1 cellular context compared by ENCODE assay signal in the genomic region with DNA sequence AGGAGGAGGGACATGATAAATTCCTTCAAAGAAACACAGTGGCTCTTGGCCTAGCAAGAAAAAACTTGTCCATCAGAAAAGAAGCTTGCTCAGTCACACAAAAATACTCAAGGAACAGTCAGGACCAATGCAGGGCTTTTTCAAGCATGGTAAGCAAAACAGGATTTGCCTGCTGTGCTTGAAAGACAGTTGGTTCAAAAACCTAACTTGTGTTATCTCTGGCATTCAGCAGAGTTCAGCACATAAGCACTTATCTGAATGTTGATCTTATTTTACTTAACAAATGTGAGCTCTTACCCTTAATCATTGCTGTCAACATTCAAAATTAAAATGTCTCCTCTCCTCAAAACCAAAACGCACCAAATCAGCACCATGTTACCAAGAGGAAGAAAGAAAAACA.
TF ChIP-seq lines count a peak whose summit lies in the region.

No MANE protein-coding gene starts in this region.

TF ChIP-seq in K562, 482 proteins besides CTCF, POLR2A, EP300 and RAD21 (continues in another document):
- no peak for TF ChIP-seq MECOM (CRISPR knock-in tag; IDR thresholded peaks at IDR 0.05)
- no peak for TF ChIP-seq ZNF184 (CRISPR knock-in tag; IDR thresholded peaks at IDR 0.05)
- no peak for TF ChIP-seq YY1 (IDR thresholded peaks at IDR 0.05; ENCODE audit: borderline replicate concordance in 1 of 3, control insufficient read depth in 1 of 3, extremely low read depth in 1 of 3, insufficient read depth in 3 of 3, insufficient read length in 1 of 3, insufficient replicate concordance in 2 of 3, low read depth in 1 of 3, low read length in 2 of 3)
- no peak for TF ChIP-seq ZNF444 (CRISPR knock-in tag; IDR thresholded peaks at IDR 0.05)
- TF ChIP-seq FOXM1 (IDR thresholded peaks at IDR 0.05; ENCODE audit: low read depth) = no peak
- no peak for TF ChIP-seq FOXM1 (CRISPR knock-in tag; IDR thresholded peaks at IDR 0.05; ENCODE audit: low read depth)
- TF ChIP-seq ATF1 (CRISPR knock-in tag; IDR thresholded peaks at IDR 0.05) = no peak
- TF ChIP-seq ATF1 (tag; IDR thresholded peaks at IDR 0.05) = no peak
- peak; percentile 74 for TF ChIP-seq MEIS2 (IDR thresholded peaks at IDR 0.05; ENCODE audit: partially characterized antibody)
- TF ChIP-seq, protein P1, sequence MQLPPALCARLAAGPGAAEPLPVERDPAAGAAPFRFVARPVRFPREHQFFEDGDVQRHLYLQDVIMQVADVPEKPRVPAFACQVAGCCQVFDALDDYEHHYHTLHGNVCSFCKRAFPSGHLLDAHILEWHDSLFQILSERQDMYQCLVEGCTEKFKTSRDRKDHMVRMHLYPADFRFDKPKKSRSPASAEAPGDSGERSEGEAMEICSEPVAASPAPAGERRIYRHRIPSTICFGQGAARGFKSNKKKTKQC (CRISPR knock-in tag; IDR thresholded peaks at IDR 0.05) = no peak
- TF ChIP-seq, protein P2, sequence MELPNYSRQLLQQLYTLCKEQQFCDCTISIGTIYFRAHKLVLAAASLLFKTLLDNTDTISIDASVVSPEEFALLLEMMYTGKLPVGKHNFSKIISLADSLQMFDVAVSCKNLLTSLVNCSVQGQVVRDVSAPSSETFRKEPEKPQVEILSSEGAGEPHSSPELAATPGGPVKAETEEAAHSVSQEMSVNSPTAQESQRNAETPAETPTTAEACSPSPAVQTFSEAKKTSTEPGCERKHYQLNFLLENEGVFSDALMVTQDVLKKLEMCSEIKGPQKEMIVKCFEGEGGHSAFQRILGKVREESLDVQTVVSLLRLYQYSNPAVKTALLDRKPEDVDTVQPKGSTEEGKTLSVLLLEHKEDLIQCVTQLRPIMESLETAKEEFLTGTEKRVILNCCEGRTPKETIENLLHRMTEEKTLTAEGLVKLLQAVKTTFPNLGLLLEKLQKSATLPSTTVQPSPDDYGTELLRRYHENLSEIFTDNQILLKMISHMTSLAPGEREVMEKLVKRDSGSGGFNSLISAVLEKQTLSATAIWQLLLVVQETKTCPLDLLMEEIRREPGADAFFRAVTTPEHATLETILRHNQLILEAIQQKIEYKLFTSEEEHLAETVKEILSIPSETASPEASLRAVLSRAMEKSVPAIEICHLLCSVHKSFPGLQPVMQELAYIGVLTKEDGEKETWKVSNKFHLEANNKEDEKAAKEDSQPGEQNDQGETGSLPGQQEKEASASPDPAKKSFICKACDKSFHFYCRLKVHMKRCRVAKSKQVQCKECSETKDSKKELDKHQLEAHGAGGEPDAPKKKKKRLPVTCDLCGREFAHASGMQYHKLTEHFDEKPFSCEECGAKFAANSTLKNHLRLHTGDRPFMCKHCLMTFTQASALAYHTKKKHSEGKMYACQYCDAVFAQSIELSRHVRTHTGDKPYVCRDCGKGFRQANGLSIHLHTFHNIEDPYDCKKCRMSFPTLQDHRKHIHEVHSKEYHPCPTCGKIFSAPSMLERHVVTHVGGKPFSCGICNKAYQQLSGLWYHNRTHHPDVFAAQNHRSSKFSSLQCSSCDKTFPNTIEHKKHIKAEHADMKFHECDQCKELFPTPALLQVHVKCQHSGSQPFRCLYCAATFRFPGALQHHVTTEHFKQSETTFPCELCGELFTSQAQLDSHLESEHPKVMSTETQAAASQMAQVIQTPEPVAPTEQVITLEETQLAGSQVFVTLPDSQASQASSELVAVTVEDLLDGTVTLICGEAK (IDR thresholded peaks at IDR 0.05) = no peak
- TF ChIP-seq, protein P2 (CRISPR knock-in tag; IDR thresholded peaks at IDR 0.05) = no peak
- TF ChIP-seq NFYB (IDR thresholded peaks at IDR 0.05; ENCODE audit: extremely low read depth, insufficient read length) = no peak
- peak; percentile 57; the same call in 1 of the 2 replicates for TF ChIP-seq TEAD4 (IDR thresholded peaks at IDR 0.05; ENCODE audit: low read length)
- TF ChIP-seq TEAD4 (CRISPR knock-in tag; IDR thresholded peaks at IDR 0.05; ENCODE audit: borderline replicate concordance) = no peak
- TF ChIP-seq HMGN3 (IDR thresholded peaks at IDR 0.05; ENCODE audit: borderline replicate concordance, extremely low read depth, insufficient read length, low read depth, low read length) = no peak
- TF ChIP-seq CBFB (CRISPR knock-in tag; IDR thresholded peaks at IDR 0.05) = no peak
- TF ChIP-seq POLR3A (IDR thresholded peaks at IDR 0.05; ENCODE audit: borderline replicate concordance, extremely low read depth, insufficient read depth, insufficient read length) = no peak
- TF ChIP-seq, protein P3, sequence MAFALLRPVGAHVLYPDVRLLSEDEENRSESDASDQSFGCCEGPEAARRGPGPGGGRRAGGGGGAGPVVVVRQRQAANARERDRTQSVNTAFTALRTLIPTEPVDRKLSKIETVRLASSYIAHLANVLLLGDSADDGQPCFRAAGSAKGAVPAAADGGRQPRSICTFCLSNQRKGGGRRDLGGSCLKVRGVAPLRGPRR (CRISPR knock-in tag; IDR thresholded peaks at IDR 0.05) = no peak
- no peak for TF ChIP-seq TAF15 (IDR thresholded peaks at IDR 0.05; ENCODE audit: low read depth, low read length)
- no peak for TF ChIP-seq RBM22 (IDR thresholded peaks at IDR 0.05; ENCODE audit: low read depth, low read length, poor library complexity, severe bottlenecking)
- TF ChIP-seq ATF2 (CRISPR knock-in tag; IDR thresholded peaks at IDR 0.05) = no peak
- no peak for TF ChIP-seq NCOR1 (IDR thresholded peaks at IDR 0.05)
- TF ChIP-seq, protein P4, sequence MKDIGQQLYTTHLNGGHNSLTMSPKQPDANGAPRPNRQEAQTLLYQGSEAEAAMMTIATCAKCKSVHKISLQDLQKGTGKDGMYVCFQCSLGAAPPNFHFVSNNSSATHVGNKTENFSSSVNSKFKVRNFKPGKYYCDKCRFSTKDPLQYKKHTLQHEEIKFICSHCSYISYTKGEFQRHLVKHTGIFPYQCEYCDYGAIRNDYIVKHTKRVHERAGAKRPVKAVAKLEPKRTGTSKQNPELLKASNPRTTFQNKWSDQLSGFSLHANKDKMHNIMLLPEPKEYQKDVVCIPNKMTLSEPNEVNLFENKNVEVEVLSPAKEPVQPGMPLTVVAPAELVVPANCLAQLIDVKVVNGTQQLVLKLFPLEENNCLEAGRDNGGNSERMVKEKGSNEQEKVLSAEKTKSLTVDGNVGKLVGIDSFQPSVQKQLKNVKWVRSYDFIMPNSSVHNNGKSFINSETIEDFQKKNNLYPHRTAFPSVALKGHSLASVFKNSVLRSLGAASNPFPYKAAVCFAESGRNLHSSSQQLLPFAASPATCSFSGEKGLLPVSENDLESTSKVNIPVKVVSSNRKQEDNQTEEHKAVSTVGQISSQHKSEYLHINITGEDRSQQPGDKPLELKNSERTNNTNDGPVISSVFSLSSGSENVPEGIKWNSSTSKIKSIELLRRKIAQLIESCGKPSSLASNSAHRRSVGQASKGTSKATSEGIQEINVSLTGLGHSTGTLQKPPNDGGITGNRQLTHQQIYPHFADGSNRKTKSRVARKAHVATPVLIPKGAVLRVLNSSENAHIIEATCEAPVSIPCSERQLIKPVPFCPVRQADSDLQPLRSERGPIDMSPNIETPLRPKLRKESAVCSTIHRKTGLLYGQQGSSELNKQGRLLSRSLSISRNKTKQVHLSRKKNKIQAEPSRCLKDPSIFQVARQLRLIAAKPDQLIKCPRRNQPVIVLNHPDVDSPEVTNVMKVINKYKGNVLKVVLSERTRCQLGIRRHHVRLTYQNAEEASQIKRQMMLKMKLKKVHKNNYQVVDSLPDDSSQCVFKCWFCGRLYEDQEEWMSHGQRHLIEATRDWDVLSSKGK (CRISPR knock-in tag; IDR thresholded peaks at IDR 0.05) = no peak
- TF ChIP-seq SMARCA4 (IDR thresholded peaks at IDR 0.05) = peak; percentile 41; the same call in 1 of the 2 replicates
- TF ChIP-seq ZNF589 (CRISPR knock-in tag; IDR thresholded peaks at IDR 0.05; ENCODE audit: low read depth) = no peak
- TF ChIP-seq NR4A1 (CRISPR knock-in tag; IDR thresholded peaks at IDR 0.05) = no peak
- no peak for TF ChIP-seq NR4A1 (tag; IDR thresholded peaks at IDR 0.05)
- TF ChIP-seq C11orf30 (IDR thresholded peaks at IDR 0.05; ENCODE audit: low read depth) = 0 out of 2 replicates have a peak, but pooled peaks have one; percentile 4
- TF ChIP-seq DPF2 (IDR thresholded peaks at IDR 0.05) = peak; percentile 53; the same call in 1 of the 2 replicates
- no peak for TF ChIP-seq NFXL1 (CRISPR knock-in tag; IDR thresholded peaks at IDR 0.05)
- TF ChIP-seq ZBTB34 (CRISPR knock-in tag; IDR thresholded peaks at IDR 0.05) = no peak
- no peak for TF ChIP-seq SPI1 (IDR thresholded peaks at IDR 0.05; ENCODE audit: borderline replicate concordance, low read depth, low read length)
- no peak for TF ChIP-seq XRCC3 (IDR thresholded peaks at IDR 0.05)
- TF ChIP-seq, protein P5, sequence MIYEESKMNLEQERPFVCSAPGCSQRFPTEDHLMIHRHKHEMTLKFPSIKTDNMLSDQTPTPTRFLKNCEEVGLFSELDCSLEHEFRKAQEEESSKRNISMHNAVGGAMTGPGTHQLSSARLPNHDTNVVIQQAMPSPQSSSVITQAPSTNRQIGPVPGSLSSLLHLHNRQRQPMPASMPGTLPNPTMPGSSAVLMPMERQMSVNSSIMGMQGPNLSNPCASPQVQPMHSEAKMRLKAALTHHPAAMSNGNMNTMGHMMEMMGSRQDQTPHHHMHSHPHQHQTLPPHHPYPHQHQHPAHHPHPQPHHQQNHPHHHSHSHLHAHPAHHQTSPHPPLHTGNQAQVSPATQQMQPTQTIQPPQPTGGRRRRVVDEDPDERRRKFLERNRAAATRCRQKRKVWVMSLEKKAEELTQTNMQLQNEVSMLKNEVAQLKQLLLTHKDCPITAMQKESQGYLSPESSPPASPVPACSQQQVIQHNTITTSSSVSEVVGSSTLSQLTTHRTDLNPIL (CRISPR knock-in tag; IDR thresholded peaks at IDR 0.05) = no peak
- TF ChIP-seq, protein P6, sequence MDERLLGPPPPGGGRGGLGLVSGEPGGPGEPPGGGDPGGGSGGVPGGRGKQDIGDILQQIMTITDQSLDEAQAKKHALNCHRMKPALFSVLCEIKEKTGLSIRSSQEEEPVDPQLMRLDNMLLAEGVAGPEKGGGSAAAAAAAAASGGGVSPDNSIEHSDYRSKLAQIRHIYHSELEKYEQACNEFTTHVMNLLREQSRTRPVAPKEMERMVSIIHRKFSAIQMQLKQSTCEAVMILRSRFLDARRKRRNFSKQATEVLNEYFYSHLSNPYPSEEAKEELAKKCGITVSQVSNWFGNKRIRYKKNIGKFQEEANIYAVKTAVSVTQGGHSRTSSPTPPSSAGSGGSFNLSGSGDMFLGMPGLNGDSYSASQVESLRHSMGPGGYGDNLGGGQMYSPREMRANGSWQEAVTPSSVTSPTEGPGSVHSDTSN (CRISPR knock-in tag; IDR thresholded peaks at IDR 0.05; ENCODE audit: low read depth) = no peak
- TF ChIP-seq, protein P6 (tag; conservative IDR thresholded peaks at IDR 0.05; ENCODE audit: low read depth) = peak; percentile 71
- TF ChIP-seq OTX1 (CRISPR knock-in tag; IDR thresholded peaks at IDR 0.05) = no peak
- TF ChIP-seq L3MBTL2 (IDR thresholded peaks at IDR 0.05) = no peak
- no peak for TF ChIP-seq KDM4B (IDR thresholded peaks at IDR 0.05; ENCODE audit: borderline replicate concordance in 2 of 2, low read depth in 1 of 2)
- TF ChIP-seq ZNF174 (CRISPR knock-in tag; IDR thresholded peaks at IDR 0.05) = no peak
- no peak for TF ChIP-seq NRF1 (conservative IDR thresholded peaks at IDR 0.05 in 1 of 2, IDR thresholded peaks at IDR 0.05 in 1 of 2)
- TF ChIP-seq HDAC3 (IDR thresholded peaks at IDR 0.05; ENCODE audit: borderline replicate concordance, partially characterized antibody) = no peak
